In the genomic region with DNA sequence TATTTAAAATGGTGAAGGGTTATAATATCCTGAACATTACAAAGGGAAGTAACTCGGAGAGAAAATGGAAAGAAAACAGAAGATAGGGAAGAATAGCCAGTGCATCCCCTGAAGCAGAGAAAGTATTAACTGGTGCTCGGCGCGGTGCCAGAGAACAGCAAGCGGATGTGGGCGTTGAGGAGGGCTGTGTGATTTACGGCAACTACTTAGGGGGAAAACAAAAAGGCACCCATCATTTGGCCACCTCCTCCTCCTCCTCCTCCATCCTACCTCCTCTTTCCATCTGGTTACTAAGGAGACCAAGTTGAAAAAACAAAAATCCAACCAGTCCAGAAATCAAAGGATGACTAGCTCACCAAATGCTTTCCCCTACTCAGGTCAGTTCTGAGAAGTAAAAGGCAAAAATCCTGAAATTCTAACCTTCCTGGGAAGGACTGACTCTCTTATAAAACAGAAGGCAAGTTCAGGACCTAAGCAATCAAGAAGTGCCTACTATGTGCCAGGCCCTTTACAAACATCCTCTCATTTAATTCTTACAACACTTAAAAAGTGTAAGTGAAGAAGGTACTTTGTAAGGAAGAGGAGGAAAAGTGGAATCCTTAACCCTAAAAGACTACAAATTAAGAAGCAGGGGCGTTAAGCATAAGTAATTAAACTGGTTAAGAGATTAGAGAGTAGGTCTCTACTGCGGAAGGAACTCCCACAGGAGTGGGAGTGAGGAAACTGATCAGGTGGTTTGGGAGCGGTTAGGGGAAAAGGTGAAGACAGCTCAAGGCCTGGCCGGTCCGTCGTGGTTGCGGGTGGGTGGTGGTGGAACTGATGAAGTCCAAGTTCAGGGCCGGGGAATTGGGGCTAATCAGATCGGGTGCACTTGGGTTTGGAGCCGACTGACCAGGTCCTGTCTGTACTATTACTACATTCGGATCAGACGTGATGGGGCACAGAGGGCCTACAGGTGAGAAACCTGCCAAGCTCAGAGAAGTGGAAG, we compare ENCODE assay signal across 1 cellular context.
A peak's percentile ranks its signal among the peaks of the same experiment; 100 is the strongest.
TF ChIP-seq lines count a peak whose summit lies in the region.

No MANE protein-coding gene starts in this region.

TF ChIP-seq in HEK293, 187 proteins besides CTCF, POLR2A, EP300 and RAD21 (continued from another document and continues in another):
- TF ChIP-seq, protein P1, sequence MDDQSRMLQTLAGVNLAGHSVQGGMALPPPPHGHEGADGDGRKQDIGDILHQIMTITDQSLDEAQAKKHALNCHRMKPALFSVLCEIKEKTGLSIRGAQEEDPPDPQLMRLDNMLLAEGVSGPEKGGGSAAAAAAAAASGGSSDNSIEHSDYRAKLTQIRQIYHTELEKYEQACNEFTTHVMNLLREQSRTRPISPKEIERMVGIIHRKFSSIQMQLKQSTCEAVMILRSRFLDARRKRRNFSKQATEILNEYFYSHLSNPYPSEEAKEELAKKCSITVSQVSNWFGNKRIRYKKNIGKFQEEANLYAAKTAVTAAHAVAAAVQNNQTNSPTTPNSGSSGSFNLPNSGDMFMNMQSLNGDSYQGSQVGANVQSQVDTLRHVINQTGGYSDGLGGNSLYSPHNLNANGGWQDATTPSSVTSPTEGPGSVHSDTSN (CRISPR knock-in tag; IDR thresholded peaks at IDR 0.05) = no peak
- TF ChIP-seq ZNF560 (tag by site-specific recombination; IDR thresholded peaks at IDR 0.05; ENCODE audit: borderline replicate concordance) (no peak), ZNF837 (tag by site-specific recombination; IDR thresholded peaks at IDR 0.05) (no peak), ZNF701 (tag by site-specific recombination; IDR thresholded peaks at IDR 0.05) (no peak), SETDB1 (IDR thresholded peaks at IDR 0.05; ENCODE audit: insufficient read length, low read length) (no peak), ZNF174 (tag by site-specific recombination; IDR thresholded peaks at IDR 0.05) (no peak), ZSCAN30 (tag by site-specific recombination; IDR thresholded peaks at IDR 0.05) (0 out of 2 replicates have a peak, but pooled peaks have one; percentile 4), ZBTB20 (tag by site-specific recombination; IDR thresholded peaks at IDR 0.05) (no peak), ZBTB1 (tag by site-specific recombination; IDR thresholded peaks at IDR 0.05) (no peak), ZNF529 (tag by site-specific recombination; IDR thresholded peaks at IDR 0.05; ENCODE audit: insufficient replicate concordance) (no peak), ZNF426 (tag by site-specific recombination; IDR thresholded peaks at IDR 0.05) (no peak), ZNF37A (tag by site-specific recombination; IDR thresholded peaks at IDR 0.05) (no peak), ZNF610 (tag by site-specific recombination; IDR thresholded peaks at IDR 0.05; ENCODE audit: borderline replicate concordance) (no peak), SCRT1 (tag by site-specific recombination; IDR thresholded peaks at IDR 0.05; ENCODE audit: borderline replicate concordance) (0 out of 2 replicates have a peak, but pooled peaks have one; percentile 41), ZNF558 (tag by site-specific recombination; IDR thresholded peaks at IDR 0.05) (no peak), ZNF184 (tag by site-specific recombination; IDR thresholded peaks at IDR 0.05) (no peak), KLF9 (tag by site-specific recombination; IDR thresholded peaks at IDR 0.05; ENCODE audit: low read depth) (peak; percentile 36; the same call in 1 of the 2 replicates), GLI2 (tag by site-specific recombination; IDR thresholded peaks at IDR 0.05; ENCODE audit: borderline replicate concordance, low read depth) (no peak), TRIM28 (IDR thresholded peaks at IDR 0.05; ENCODE audit: borderline replicate concordance, low read length) (no peak), ZBTB7A (tag by site-specific recombination; IDR thresholded peaks at IDR 0.05; ENCODE audit: low read depth) (no peak), ZNF510 (tag by site-specific recombination; IDR thresholded peaks at IDR 0.05; ENCODE audit: insufficient replicate concordance) (no peak), SP3 (tag by site-specific recombination; IDR thresholded peaks at IDR 0.05) (peak; percentile 57), ZNF514 (tag by site-specific recombination; IDR thresholded peaks at IDR 0.05) (no peak), ZNF335 (tag by site-specific recombination; conservative IDR thresholded peaks at IDR 0.05) (no peak), ZSCAN16 (tag by site-specific recombination; IDR thresholded peaks at IDR 0.05) (no peak), ZNF112 (tag by site-specific recombination; IDR thresholded peaks at IDR 0.05) (no peak), ZNF140 (tag by site-specific recombination; IDR thresholded peaks at IDR 0.05) (no peak), ZIC2 (tag by site-specific recombination; IDR thresholded peaks at IDR 0.05) (no peak), ZNF292 (tag by site-specific recombination; IDR thresholded peaks at IDR 0.05; ENCODE audit: borderline replicate concordance, low read depth) (no peak), ZNF311 (tag by site-specific recombination; IDR thresholded peaks at IDR 0.05; ENCODE audit: borderline replicate concordance) (no peak), EGR2 (tag by site-specific recombination; IDR thresholded peaks at IDR 0.05; ENCODE audit: low read depth) (peak; percentile 95), ZNF548 (tag by site-specific recombination; IDR thresholded peaks at IDR 0.05) (no peak), ZFP3 (tag by site-specific recombination; IDR thresholded peaks at IDR 0.05; ENCODE audit: low read depth) (no peak)
- TF ChIP-seq, protein P2, sequence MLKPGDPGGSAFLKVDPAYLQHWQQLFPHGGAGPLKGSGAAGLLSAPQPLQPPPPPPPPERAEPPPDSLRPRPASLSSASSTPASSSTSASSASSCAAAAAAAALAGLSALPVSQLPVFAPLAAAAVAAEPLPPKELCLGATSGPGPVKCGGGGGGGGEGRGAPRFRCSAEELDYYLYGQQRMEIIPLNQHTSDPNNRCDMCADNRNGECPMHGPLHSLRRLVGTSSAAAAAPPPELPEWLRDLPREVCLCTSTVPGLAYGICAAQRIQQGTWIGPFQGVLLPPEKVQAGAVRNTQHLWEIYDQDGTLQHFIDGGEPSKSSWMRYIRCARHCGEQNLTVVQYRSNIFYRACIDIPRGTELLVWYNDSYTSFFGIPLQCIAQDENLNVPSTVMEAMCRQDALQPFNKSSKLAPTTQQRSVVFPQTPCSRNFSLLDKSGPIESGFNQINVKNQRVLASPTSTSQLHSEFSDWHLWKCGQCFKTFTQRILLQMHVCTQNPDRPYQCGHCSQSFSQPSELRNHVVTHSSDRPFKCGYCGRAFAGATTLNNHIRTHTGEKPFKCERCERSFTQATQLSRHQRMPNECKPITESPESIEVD (tag by site-specific recombination; IDR thresholded peaks at IDR 0.05) = no peak
- TF ChIP-seq, protein P3, sequence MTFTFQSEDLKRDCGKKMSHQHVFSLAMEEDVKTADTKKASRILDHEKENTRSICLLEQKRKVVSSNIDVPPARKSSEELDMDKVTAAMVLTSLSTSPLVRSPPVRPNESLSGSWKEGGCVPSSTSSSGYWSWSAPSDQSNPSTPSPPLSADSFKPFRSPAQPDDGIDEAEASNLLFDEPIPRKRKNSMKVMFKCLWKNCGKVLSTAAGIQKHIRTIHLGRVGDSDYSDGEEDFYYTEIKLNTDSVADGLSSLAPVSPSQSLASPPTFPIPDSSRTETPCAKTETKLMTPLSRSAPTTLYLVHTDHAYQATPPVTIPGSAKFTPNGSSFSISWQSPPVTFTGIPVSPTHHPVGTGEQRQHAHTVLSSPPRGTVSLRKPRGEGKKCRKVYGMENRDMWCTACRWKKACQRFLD (tag by site-specific recombination; IDR thresholded peaks at IDR 0.05) = no peak
- TF ChIP-seq, protein P4, sequence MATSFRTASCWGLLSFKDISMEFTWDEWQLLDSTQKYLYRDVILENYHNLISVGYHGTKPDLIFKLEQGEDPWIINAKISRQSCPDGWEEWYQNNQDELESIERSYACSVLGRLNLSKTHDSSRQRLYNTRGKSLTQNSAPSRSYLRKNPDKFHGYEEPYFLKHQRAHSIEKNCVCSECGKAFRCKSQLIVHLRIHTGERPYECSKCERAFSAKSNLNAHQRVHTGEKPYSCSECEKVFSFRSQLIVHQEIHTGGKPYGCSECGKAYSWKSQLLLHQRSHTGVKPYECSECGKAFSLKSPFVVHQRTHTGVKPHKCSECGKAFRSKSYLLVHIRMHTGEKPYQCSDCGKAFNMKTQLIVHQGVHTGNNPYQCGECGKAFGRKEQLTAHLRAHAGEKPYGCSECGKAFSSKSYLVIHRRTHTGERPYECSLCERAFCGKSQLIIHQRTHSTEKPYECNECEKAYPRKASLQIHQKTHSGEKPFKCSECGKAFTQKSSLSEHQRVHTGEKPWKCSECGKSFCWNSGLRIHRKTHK (tag by site-specific recombination; IDR thresholded peaks at IDR 0.05) = no peak
- TF ChIP-seq, protein P5, sequence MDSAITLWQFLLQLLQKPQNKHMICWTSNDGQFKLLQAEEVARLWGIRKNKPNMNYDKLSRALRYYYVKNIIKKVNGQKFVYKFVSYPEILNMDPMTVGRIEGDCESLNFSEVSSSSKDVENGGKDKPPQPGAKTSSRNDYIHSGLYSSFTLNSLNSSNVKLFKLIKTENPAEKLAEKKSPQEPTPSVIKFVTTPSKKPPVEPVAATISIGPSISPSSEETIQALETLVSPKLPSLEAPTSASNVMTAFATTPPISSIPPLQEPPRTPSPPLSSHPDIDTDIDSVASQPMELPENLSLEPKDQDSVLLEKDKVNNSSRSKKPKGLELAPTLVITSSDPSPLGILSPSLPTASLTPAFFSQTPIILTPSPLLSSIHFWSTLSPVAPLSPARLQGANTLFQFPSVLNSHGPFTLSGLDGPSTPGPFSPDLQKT (IDR thresholded peaks at IDR 0.05; ENCODE audit: borderline replicate concordance, low read depth, low read length) = no peak
- TF ChIP-seq, protein P6, sequence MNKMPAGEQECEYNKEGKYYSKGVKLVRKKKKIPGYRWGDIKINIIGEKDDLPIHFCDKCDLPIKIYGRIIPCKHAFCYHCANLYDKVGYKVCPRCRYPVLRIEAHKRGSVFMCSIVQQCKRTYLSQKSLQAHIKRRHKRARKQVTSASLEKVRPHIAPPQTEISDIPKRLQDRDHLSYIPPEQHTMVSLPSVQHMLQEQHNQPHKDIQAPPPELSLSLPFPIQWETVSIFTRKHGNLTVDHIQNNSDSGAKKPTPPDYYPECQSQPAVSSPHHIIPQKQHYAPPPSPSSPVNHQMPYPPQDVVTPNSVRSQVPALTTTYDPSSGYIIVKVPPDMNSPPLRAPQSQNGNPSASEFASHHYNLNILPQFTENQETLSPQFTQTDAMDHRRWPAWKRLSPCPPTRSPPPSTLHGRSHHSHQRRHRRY (tag by site-specific recombination; IDR thresholded peaks at IDR 0.05) = no peak
- TF ChIP-seq, protein P7, sequence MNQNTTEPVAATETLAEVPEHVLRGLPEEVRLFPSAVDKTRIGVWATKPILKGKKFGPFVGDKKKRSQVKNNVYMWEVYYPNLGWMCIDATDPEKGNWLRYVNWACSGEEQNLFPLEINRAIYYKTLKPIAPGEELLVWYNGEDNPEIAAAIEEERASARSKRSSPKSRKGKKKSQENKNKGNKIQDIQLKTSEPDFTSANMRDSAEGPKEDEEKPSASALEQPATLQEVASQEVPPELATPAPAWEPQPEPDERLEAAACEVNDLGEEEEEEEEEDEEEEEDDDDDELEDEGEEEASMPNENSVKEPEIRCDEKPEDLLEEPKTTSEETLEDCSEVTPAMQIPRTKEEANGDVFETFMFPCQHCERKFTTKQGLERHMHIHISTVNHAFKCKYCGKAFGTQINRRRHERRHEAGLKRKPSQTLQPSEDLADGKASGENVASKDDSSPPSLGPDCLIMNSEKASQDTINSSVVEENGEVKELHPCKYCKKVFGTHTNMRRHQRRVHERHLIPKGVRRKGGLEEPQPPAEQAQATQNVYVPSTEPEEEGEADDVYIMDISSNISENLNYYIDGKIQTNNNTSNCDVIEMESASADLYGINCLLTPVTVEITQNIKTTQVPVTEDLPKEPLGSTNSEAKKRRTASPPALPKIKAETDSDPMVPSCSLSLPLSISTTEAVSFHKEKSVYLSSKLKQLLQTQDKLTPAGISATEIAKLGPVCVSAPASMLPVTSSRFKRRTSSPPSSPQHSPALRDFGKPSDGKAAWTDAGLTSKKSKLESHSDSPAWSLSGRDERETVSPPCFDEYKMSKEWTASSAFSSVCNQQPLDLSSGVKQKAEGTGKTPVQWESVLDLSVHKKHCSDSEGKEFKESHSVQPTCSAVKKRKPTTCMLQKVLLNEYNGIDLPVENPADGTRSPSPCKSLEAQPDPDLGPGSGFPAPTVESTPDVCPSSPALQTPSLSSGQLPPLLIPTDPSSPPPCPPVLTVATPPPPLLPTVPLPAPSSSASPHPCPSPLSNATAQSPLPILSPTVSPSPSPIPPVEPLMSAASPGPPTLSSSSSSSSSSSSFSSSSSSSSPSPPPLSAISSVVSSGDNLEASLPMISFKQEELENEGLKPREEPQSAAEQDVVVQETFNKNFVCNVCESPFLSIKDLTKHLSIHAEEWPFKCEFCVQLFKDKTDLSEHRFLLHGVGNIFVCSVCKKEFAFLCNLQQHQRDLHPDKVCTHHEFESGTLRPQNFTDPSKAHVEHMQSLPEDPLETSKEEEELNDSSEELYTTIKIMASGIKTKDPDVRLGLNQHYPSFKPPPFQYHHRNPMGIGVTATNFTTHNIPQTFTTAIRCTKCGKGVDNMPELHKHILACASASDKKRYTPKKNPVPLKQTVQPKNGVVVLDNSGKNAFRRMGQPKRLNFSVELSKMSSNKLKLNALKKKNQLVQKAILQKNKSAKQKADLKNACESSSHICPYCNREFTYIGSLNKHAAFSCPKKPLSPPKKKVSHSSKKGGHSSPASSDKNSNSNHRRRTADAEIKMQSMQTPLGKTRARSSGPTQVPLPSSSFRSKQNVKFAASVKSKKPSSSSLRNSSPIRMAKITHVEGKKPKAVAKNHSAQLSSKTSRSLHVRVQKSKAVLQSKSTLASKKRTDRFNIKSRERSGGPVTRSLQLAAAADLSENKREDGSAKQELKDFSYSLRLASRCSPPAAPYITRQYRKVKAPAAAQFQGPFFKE (tag by site-specific recombination; IDR thresholded peaks at IDR 0.05; ENCODE audit: borderline replicate concordance) = no peak
- TF ChIP-seq, protein P8, sequence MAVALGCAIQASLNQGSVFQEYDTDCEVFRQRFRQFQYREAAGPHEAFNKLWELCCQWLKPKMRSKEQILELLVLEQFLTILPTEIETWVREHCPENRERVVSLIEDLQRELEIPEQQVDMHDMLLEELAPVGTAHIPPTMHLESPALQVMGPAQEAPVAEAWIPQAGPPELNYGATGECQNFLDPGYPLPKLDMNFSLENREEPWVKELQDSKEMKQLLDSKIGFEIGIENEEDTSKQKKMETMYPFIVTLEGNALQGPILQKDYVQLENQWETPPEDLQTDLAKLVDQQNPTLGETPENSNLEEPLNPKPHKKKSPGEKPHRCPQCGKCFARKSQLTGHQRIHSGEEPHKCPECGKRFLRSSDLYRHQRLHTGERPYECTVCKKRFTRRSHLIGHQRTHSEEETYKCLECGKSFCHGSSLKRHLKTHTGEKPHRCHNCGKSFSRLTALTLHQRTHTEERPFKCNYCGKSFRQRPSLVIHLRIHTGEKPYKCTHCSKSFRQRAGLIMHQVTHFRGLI (tag by site-specific recombination; IDR thresholded peaks at IDR 0.05) = no peak
- TF ChIP-seq, protein P9, sequence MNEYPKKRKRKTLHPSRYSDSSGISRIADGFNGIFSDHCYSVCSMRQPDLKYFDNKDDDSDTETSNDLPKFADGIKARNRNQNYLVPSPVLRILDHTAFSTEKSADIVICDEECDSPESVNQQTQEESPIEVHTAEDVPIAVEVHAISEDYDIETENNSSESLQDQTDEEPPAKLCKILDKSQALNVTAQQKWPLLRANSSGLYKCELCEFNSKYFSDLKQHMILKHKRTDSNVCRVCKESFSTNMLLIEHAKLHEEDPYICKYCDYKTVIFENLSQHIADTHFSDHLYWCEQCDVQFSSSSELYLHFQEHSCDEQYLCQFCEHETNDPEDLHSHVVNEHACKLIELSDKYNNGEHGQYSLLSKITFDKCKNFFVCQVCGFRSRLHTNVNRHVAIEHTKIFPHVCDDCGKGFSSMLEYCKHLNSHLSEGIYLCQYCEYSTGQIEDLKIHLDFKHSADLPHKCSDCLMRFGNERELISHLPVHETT (tag by site-specific recombination; IDR thresholded peaks at IDR 0.05) = no peak
